In the genomic region with DNA sequence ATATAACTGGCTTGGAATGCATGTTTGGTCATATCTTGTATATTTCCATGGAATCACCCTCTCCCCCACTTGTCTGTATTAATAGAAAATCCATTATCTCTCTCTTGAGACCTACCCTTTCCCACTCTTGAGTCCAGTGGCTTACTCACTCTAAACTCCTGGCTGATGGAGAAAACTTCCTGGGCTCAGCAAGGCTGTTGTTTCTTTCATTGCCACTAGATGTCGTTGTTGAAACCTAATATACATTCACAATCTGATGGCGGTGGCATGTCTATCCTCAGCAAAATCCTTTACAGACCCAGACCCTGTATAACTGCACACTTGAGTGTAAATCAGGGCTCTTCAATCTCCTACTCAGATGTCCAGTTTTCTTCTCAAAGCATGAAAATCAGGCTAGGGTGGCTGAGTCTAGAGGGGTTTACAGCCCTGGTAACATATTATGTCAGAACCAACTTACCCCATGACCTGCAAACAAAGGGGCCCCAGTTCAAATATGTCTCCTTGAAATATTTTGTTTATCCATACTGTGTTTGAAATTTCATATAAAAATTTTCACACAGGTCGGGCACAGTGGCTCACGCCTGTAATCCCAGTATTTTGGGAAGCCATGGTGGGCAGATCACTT, we compare ENCODE assay signal across 8 cellular contexts.
DNase-seq lines count a peak whose midpoint lies in the region; ATAC-seq and TF ChIP-seq lines count a peak whose summit lies in the region.

No MANE protein-coding gene starts in this region.

- peaks cover 2% of the 10 kb centered on the region for H3K9me3 ChIP-seq in RWPE2 (ENCODE audit: severe bottlenecking)

- TF ChIP-seq CTCF in RWPE2 (IDR thresholded peaks at IDR 0.05; ENCODE audit: poor library complexity, severe bottlenecking) (peak; percentile 84), coronary artery (IDR thresholded peaks at IDR 0.05) (peak; percentile 18)

- H3K27me3 ChIP-seq in RWPE2 (ENCODE audit: insufficient read depth, poor library complexity, severe bottlenecking): no peaks in the 10 kb centered on the region

- H3K27ac ChIP-seq in RWPE2 (ENCODE audit: poor library complexity, severe bottlenecking) (no peak overlapping the region), coronary artery (no peak overlapping the region)

- H3K4me1 ChIP-seq in RWPE2 (ENCODE audit: insufficient read depth, poor library complexity, severe bottlenecking): no peaks in the 10 kb centered on the region

- peak; percentile 86 for ATAC-seq in GM21390 (IDR thresholded peaks at IDR 0.05; ENCODE audit: unreplicated experiment)
- ATAC-seq in RWPE2 (ENCODE audit: low read depth): peak; percentile 84
- no peak for ATAC-seq in HG02970 (IDR thresholded peaks at IDR 0.05; ENCODE audit: low FRiP score, unreplicated experiment)

- DNase-seq in NOMO-1 (lab: John Stamatoyannopoulos, UW; ENCODE audit: unreplicated experiment in 2 of 2): peak; percentile 23 to 56
- DNase-seq in NOMO-1 treated with dmso at 0.1 percent for 144 hours (lab: John Stamatoyannopoulos, UW; ENCODE audit: unreplicated experiment): no peak
- DNase-seq in HT-29 (ENCODE audit: low spot score): peak; percentile 79
- DNase-seq in RWPE2 (ENCODE audit: low spot score): no peak
- DNase-seq in coronary artery (ENCODE audit: low spot score): no peak
- DNase-seq in midbrain (lab: John Stamatoyannopoulos, UW): peak; percentile 28

- H3K4me3 ChIP-seq in RWPE2 (ENCODE audit: severe bottlenecking): no peak overlapping the region
- no peak overlapping the region for H3K4me3 ChIP-seq in coronary artery

- no peaks in the 10 kb centered on the region for H3K36me3 ChIP-seq in RWPE2 (ENCODE audit: low read depth)

Comparison
In these comparisons a context has a peak if more than half of its experiments do, and no peak if none do; other contexts are left out.
1. DNase-seq: peak in NOMO-1 (2 of 2), HT-29 (single experiment) and midbrain (single experiment); none in NOMO-1 treated with dmso at 0.1 percent for 144 hours (single experiment), RWPE2 (single experiment) and coronary artery (single experiment).